25 cellular contexts compared by ENCODE assay signal in the genomic region with DNA sequence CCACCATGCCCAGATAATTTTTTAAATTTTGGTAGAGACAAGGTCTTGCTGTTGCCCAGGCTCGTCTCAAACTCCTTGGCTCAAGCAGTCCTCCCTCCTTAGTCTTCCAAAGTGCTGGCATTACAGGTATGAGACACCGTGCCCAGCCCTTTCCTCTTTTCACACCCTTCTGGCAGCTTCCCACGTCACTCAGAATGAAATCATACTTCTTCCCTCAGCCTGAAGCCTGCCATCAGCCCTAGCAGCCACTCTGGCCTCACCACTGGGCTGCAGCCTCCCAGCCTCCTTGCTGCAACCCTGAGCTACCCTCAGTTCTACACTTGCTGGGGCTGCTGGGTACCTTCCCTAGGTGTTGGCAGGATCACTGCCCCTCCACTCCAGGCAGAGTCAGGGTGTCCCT.
"Had no signal": no experiment of that assay in that cellular context is flagged by ENCODE, and none has a peak within 500 bp of the region (broad histone marks: within the 10 kb centered on the region; RNA-seq: fewer than 3 reads in every experiment).

No MANE protein-coding gene starts in this region.

- H3K27ac ChIP-seq: brain microvascular endothelial cell, prostate gland, right atrium auricular region, tibial artery, vagina had no signal

- DNase-seq: activated CD4-positive, alpha-beta T cell treated with anti-CD3 and anti-CD28 coated beads for 48 hours; activated CD4-positive, CD25-positive, alpha-beta regulatory T cell; activated CD8-positive, alpha-beta T cell treated with anti-CD3 and anti-CD28 coated beads for 36 hours; activated naive CD4-positive, alpha-beta T cell treated with Interleukin-2 at 50 U/mL for 16 hours; activated T-cell treated with anti-CD3 and anti-CD28 coated beads, Interleukin-2, amount 50 U/mL, for 1 hour; anterior cingulate cortex; brain microvascular endothelial cell; cerebellar nuclear complex; effector CD8-positive, alpha-beta T cell; foreskin fibroblast; hippocampal formation; stimulated activated CD4-positive, alpha-beta T cell treated with anti-CD3 and anti-CD28 coated beads, Interleukin-12 subunit alpha, Interleukin-12 subunit beta, amount 100 ng/mL, for 4 hours; stimulated activated CD4-positive, alpha-beta T cell treated with anti-CD3 and anti-CD28 coated beads, Interleukin-1b, Interleukin-23, amount 100 ng/mL, for 48 hours; stimulated activated CD8-positive, alpha-beta memory T cell treated with anti-CD3 and anti-CD28 coated beads, Interleukin-4, amount 100 ng/mL, for 48 hours; stimulated activated naive CD4-positive, alpha-beta T cell treated with Interleukin-2 at 50 U/mL for 16 hours; substantia nigra; T-cell had no signal

- FAIRE-seq: endothelial cell of umbilical vein, islet of Langerhans had no signal

- H3K4me1 ChIP-seq: prostate gland, right atrium auricular region, vagina had no signal

- H3K36me3 ChIP-seq: brain microvascular endothelial cell, prostate gland, right atrium auricular region, vagina had no signal

- ATAC-seq: activated CD8-positive, alpha-beta T cell treated with anti-CD3 and anti-CD28 coated beads for 36 hours; activated T-helper 17 cell treated with anti-CD3 and anti-CD28 coated beads, Interleukin-2, amount 50 U/mL, for 72 hours; T-cell had no signal

- H3K27me3 ChIP-seq: brain microvascular endothelial cell, right atrium auricular region, tibial artery, vagina had no signal

- H3K4me3 ChIP-seq: lung, prostate gland, right atrium auricular region, tibial artery, vagina had no signal

- H3K9me3 ChIP-seq: prostate gland, right atrium auricular region, tibial artery, vagina had no signal
